ENCODE assay signal across 26 cellular contexts in the genomic region with DNA sequence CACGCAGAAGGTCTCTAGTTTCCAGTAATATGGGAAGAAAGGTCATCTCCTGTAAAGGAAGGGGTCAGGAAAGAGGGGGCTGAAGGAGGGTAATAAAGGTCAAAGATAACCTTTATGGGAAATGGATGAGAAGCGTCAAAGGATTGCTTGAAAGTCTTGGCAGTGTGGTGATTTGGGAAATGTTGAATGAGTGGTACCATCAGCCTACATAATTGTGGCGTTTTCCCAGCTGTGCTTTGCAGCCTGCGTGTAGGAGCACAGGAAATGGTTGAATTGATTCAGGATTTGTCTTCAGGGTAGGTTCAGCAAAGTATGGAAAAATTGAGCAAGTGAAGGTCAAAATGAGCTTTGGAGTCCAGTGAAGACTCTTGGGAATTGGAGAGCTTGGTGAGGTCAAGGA.
DNase-seq lines count a peak whose midpoint lies in the region; ATAC-seq and TF ChIP-seq lines count a peak whose summit lies in the region.
"Had no signal": no experiment of that assay in that cellular context is flagged by ENCODE, and none has a peak within 500 bp of the region (broad histone marks: within the 10 kb centered on the region; RNA-seq: fewer than 3 reads in every experiment).

No MANE protein-coding gene starts in this region.

- no peak overlapping the region for H3K4me3 Mint-ChIP-seq in stimulated activated naive CD8-positive, alpha-beta T cell treated with anti-CD3 and anti-CD28 coated beads, Interleukin-15, Interleukin-2, amounts not matched to agents 100 ng/mL and 50 ng/mL, for 24 hours
- no peak overlapping the region for H3K4me3 Mint-ChIP-seq in dendritic cell treated with granulocyte-macrophage colony-stimulating factor and Interleukin-4, amounts not matched to agents 40 ng/mL and 50 ng/mL, for 4 days
- no peak overlapping the region for H3K4me3 Mint-ChIP-seq in naive thymus-derived CD4-positive, alpha-beta T cell
- H3K4me3 Mint-ChIP-seq: activated T-cell treated with anti-CD3 and anti-CD28 coated beads, Interleukin-2, amount 50 U/mL, for 4 hours; GM23338; T-helper 1 cell treated with Interleukin-12 subunit alpha and Interleukin-12 subunit beta and Interleukin-4 antibody, amounts not matched to agents 30 μg/mL and 1 μg/mL, for 36 hours had no signal

- intact Hi-C loops in dendritic cell treated with granulocyte-macrophage colony-stimulating factor and Interleukin-4, amounts not matched to agents 40 ng/mL and 50 ng/mL, for 4 days (cut with micrococcal nuclease) = loop anchor here (2.0 to 10.0 kb wide), 3 partner anchors 43 to 227 kb away; partner anchors contain the start of gene PITPNC1
- intact Hi-C loops in naive thymus-derived CD4-positive, alpha-beta T cell (cut with micrococcal nuclease) = loop anchor here in 1 of 2 donors (5.0 kb wide), 1 partner anchor 125 kb away; no protein-coding TSS in a partner anchor

- ATAC-seq in stimulated activated naive CD8-positive, alpha-beta T cell treated with anti-CD3 and anti-CD28 coated beads, Interleukin-15, Interleukin-2, amounts not matched to agents 100 U/mL and 50 U/mL, for 24 hours = no peak
- ATAC-seq in naive thymus-derived CD4-positive, alpha-beta T cell = no peak
- ATAC-seq in GM18519 (IDR thresholded peaks at IDR 0.05; ENCODE audit: low FRiP score, unreplicated experiment) = no peak
- ATAC-seq: activated T-cell treated with anti-CD3 and anti-CD28 coated beads, Interleukin-2, amount 50 U/mL, for 4 hours; body of pancreas; PC-3 had no signal

- DNase-seq in stimulated activated naive CD8-positive, alpha-beta T cell treated with anti-CD3 and anti-CD28 coated beads, Interleukin-15, Interleukin-2, amounts not matched to agents 100 U/mL and 50 U/mL, for 24 hours = no peak
- DNase-seq in naive thymus-derived CD4-positive, alpha-beta T cell = no peak
- DNase-seq in effector CD8-positive, alpha-beta T cell (lab: John Stamatoyannopoulos, UW) = no peak
- DNase-seq in GM10248 (ENCODE audit: extremely low spot score) = no peak
- no peak for DNase-seq in NCI-H1694 (lab: John Stamatoyannopoulos, UW)
- DNase-seq: ACHN; activated T-cell treated with anti-CD3 and anti-CD28 coated beads, Interleukin-2, amount 50 U/mL, for 4 hours; body of pancreas; C1 segment of cervical spinal cord; DMS 273 treated with DMSO at 0.1 percent for 48 hours; foreskin melanocyte; hypothalamus; mammary epithelial cell; NCI-H146; NCI-H748 treated with DMSO at 0.1 percent for 48 hours; ovary; PC-3; right cardiac atrium; SJCRH30; stimulated activated CD8-positive, alpha-beta memory T cell treated with anti-CD3 and anti-CD28 coated beads, Interleukin-4, amount 100 ng/mL, for 48 hours had no signal

- H3K4me1 Mint-ChIP-seq in stimulated activated naive CD8-positive, alpha-beta T cell treated with anti-CD3 and anti-CD28 coated beads, Interleukin-15, Interleukin-2, amounts not matched to agents 100 ng/mL and 50 ng/mL, for 24 hours (ENCODE audit: low read depth) = peaks cover 16% of the 10 kb centered on the region
- H3K4me1 Mint-ChIP-seq in dendritic cell treated with granulocyte-macrophage colony-stimulating factor and Interleukin-4, amounts not matched to agents 40 ng/mL and 50 ng/mL, for 4 days (ENCODE audit: low read depth) = peaks cover 10% of the 10 kb centered on the region
- H3K4me1 Mint-ChIP-seq in naive thymus-derived CD4-positive, alpha-beta T cell = peaks cover 5 to 46% (median 41%) of the 10 kb centered on the region in 7 donors

- peaks cover 0 to 13% (median 3%) of the 10 kb centered on the region in 3 experiments for H3K36me3 ChIP-seq in naive thymus-derived CD4-positive, alpha-beta T cell (ENCODE audit: control insufficient read depth in 2 of 3, insufficient read depth in 3 of 3, low read length in 3 of 3)
- H3K36me3 ChIP-seq: ovary, SJCRH30, vagina had no signal

- no peak overlapping the region for H3K4me3 ChIP-seq in naive thymus-derived CD4-positive, alpha-beta T cell (ENCODE audit: low read length)
- H3K4me3 ChIP-seq: body of pancreas, GM23338, ovary, SJCRH30, vagina had no signal

- no peaks in the 10 kb centered on the region for H3K27me3 Mint-ChIP-seq in stimulated activated naive CD8-positive, alpha-beta T cell treated with anti-CD3 and anti-CD28 coated beads, Interleukin-15, Interleukin-2, amounts not matched to agents 100 ng/mL and 50 ng/mL, for 24 hours
- no peaks in the 10 kb centered on the region for H3K27me3 Mint-ChIP-seq in dendritic cell treated with granulocyte-macrophage colony-stimulating factor and Interleukin-4, amounts not matched to agents 40 ng/mL and 50 ng/mL, for 4 days
- H3K27me3 Mint-ChIP-seq in naive thymus-derived CD4-positive, alpha-beta T cell = no peaks in the 10 kb centered on the region

- no peaks in the 10 kb centered on the region for H3K9me3 Mint-ChIP-seq in stimulated activated naive CD8-positive, alpha-beta T cell treated with anti-CD3 and anti-CD28 coated beads, Interleukin-15, Interleukin-2, amounts not matched to agents 100 ng/mL and 50 ng/mL, for 24 hours
- H3K9me3 Mint-ChIP-seq in dendritic cell treated with granulocyte-macrophage colony-stimulating factor and Interleukin-4, amounts not matched to agents 40 ng/mL and 50 ng/mL, for 4 days = no peaks in the 10 kb centered on the region
- peaks cover 0 to 1% (median 0%) of the 10 kb centered on the region in 11 donors for H3K9me3 Mint-ChIP-seq in naive thymus-derived CD4-positive, alpha-beta T cell
- H3K9me3 Mint-ChIP-seq: activated T-cell treated with anti-CD3 and anti-CD28 coated beads, Interleukin-2, amount 50 U/mL, for 4 hours; T-helper 1 cell treated with Interleukin-12 subunit alpha and Interleukin-12 subunit beta and Interleukin-4 antibody, amounts not matched to agents 30 μg/mL and 1 μg/mL, for 36 hours had no signal

- H3K36me3 Mint-ChIP-seq in stimulated activated naive CD8-positive, alpha-beta T cell treated with anti-CD3 and anti-CD28 coated beads, Interleukin-15, Interleukin-2, amounts not matched to agents 100 ng/mL and 50 ng/mL, for 24 hours (ENCODE audit: low read depth) = no peaks in the 10 kb centered on the region
- H3K36me3 Mint-ChIP-seq in dendritic cell treated with granulocyte-macrophage colony-stimulating factor and Interleukin-4, amounts not matched to agents 40 ng/mL and 50 ng/mL, for 4 days (ENCODE audit: low read depth) = no peaks in the 10 kb centered on the region
- H3K36me3 Mint-ChIP-seq in naive thymus-derived CD4-positive, alpha-beta T cell = peaks cover 0 to 11% (median 0%) of the 10 kb centered on the region in 5 donors

- POLR2A ChIA-PET in naive thymus-derived CD4-positive, alpha-beta T cell (lab: Charles Lee) = interaction anchor here (0.7 to 0.9 kb wide), 2 partner anchors 25 to 223 kb away, joined by 4 to 7 read pairs; no protein-coding TSS in a partner anchor
- POLR2A ChIA-PET in GM10248 (lab: Yijun Ruan, JAX) = no interaction called here

- no peaks in the 10 kb centered on the region for H3K9me3 ChIP-seq in naive thymus-derived CD4-positive, alpha-beta T cell (ENCODE audit: control insufficient read depth in 2 of 3, low read length in 3 of 3)
- H3K9me3 ChIP-seq: body of pancreas, ovary, SJCRH30, vagina had no signal

- no peak overlapping the region for H3K27ac ChIP-seq in naive thymus-derived CD4-positive, alpha-beta T cell (ENCODE audit: low read depth, low read length)
- H3K27ac ChIP-seq: ovary, SJCRH30, vagina had no signal

- H3K27me3 ChIP-seq in naive thymus-derived CD4-positive, alpha-beta T cell (ENCODE audit: control insufficient read depth in 2 of 2, insufficient read depth in 2 of 2, low read length in 2 of 2) = no peaks in the 10 kb centered on the region
- H3K27me3 ChIP-seq: body of pancreas, ovary, SJCRH30, vagina had no signal

- H3K27ac Mint-ChIP-seq in stimulated activated naive CD8-positive, alpha-beta T cell treated with anti-CD3 and anti-CD28 coated beads, Interleukin-15, Interleukin-2, amounts not matched to agents 100 ng/mL and 50 ng/mL, for 24 hours = peak overlapping the region; percentile 14
- peak overlapping the region; percentile 0 for H3K27ac Mint-ChIP-seq in dendritic cell treated with granulocyte-macrophage colony-stimulating factor and Interleukin-4, amounts not matched to agents 40 ng/mL and 50 ng/mL, for 4 days
- H3K27ac Mint-ChIP-seq in naive thymus-derived CD4-positive, alpha-beta T cell = peak overlapping the region; percentile 5 to 86 (median 31)
- H3K27ac Mint-ChIP-seq: GM23338; T-helper 1 cell treated with Interleukin-12 subunit alpha and Interleukin-12 subunit beta and Interleukin-4 antibody, amounts not matched to agents 30 μg/mL and 1 μg/mL, for 36 hours had no signal

- CTCF ChIA-PET in naive thymus-derived CD4-positive, alpha-beta T cell (lab: Charles Lee) = interaction anchor here (0.9 to 3.2 kb wide), 3 partner anchors 126 to 230 kb away, joined by 3 to 22 read pairs (median 8); partner anchors contain the start of gene PITPNC1
- CTCF ChIA-PET in GM10248 (lab: Yijun Ruan, JAX) = interaction anchor here (1.0 to 5.9 kb wide), 16 partner anchors 8 to 229 kb away, joined by 3 to 72 read pairs (median 9); no protein-coding TSS in a partner anchor

- H3K4me1 ChIP-seq in naive thymus-derived CD4-positive, alpha-beta T cell (ENCODE audit: control insufficient read depth in 2 of 2, insufficient read depth in 2 of 2, low read length in 2 of 2) = no peaks in the 10 kb centered on the region
- H3K4me1 ChIP-seq: SJCRH30 had no signal

- TF ChIP-seq CTCF in GM10248 (IDR thresholded peaks at IDR 0.05; ENCODE audit: control extremely low read depth, extremely low read depth, low read depth, missing control alignments) = no peak
